Comparison of ENCODE assay signal across 1 cellular context in genomic region chr18:77106331-77106730, GRCh38.
TF ChIP-seq lines count a peak whose summit lies in the region.

No MANE protein-coding gene starts in this region.

TF ChIP-seq in K562, 482 proteins besides CTCF, POLR2A, EP300 and RAD21 (continued from another document):
- TF ChIP-seq, protein P1, sequence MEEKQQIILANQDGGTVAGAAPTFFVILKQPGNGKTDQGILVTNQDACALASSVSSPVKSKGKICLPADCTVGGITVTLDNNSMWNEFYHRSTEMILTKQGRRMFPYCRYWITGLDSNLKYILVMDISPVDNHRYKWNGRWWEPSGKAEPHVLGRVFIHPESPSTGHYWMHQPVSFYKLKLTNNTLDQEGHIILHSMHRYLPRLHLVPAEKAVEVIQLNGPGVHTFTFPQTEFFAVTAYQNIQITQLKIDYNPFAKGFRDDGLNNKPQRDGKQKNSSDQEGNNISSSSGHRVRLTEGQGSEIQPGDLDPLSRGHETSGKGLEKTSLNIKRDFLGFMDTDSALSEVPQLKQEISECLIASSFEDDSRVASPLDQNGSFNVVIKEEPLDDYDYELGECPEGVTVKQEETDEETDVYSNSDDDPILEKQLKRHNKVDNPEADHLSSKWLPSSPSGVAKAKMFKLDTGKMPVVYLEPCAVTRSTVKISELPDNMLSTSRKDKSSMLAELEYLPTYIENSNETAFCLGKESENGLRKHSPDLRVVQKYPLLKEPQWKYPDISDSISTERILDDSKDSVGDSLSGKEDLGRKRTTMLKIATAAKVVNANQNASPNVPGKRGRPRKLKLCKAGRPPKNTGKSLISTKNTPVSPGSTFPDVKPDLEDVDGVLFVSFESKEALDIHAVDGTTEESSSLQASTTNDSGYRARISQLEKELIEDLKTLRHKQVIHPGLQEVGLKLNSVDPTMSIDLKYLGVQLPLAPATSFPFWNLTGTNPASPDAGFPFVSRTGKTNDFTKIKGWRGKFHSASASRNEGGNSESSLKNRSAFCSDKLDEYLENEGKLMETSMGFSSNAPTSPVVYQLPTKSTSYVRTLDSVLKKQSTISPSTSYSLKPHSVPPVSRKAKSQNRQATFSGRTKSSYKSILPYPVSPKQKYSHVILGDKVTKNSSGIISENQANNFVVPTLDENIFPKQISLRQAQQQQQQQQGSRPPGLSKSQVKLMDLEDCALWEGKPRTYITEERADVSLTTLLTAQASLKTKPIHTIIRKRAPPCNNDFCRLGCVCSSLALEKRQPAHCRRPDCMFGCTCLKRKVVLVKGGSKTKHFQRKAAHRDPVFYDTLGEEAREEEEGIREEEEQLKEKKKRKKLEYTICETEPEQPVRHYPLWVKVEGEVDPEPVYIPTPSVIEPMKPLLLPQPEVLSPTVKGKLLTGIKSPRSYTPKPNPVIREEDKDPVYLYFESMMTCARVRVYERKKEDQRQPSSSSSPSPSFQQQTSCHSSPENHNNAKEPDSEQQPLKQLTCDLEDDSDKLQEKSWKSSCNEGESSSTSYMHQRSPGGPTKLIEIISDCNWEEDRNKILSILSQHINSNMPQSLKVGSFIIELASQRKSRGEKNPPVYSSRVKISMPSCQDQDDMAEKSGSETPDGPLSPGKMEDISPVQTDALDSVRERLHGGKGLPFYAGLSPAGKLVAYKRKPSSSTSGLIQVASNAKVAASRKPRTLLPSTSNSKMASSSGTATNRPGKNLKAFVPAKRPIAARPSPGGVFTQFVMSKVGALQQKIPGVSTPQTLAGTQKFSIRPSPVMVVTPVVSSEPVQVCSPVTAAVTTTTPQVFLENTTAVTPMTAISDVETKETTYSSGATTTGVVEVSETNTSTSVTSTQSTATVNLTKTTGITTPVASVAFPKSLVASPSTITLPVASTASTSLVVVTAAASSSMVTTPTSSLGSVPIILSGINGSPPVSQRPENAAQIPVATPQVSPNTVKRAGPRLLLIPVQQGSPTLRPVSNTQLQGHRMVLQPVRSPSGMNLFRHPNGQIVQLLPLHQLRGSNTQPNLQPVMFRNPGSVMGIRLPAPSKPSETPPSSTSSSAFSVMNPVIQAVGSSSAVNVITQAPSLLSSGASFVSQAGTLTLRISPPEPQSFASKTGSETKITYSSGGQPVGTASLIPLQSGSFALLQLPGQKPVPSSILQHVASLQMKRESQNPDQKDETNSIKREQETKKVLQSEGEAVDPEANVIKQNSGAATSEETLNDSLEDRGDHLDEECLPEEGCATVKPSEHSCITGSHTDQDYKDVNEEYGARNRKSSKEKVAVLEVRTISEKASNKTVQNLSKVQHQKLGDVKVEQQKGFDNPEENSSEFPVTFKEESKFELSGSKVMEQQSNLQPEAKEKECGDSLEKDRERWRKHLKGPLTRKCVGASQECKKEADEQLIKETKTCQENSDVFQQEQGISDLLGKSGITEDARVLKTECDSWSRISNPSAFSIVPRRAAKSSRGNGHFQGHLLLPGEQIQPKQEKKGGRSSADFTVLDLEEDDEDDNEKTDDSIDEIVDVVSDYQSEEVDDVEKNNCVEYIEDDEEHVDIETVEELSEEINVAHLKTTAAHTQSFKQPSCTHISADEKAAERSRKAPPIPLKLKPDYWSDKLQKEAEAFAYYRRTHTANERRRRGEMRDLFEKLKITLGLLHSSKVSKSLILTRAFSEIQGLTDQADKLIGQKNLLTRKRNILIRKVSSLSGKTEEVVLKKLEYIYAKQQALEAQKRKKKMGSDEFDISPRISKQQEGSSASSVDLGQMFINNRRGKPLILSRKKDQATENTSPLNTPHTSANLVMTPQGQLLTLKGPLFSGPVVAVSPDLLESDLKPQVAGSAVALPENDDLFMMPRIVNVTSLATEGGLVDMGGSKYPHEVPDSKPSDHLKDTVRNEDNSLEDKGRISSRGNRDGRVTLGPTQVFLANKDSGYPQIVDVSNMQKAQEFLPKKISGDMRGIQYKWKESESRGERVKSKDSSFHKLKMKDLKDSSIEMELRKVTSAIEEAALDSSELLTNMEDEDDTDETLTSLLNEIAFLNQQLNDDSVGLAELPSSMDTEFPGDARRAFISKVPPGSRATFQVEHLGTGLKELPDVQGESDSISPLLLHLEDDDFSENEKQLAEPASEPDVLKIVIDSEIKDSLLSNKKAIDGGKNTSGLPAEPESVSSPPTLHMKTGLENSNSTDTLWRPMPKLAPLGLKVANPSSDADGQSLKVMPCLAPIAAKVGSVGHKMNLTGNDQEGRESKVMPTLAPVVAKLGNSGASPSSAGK (IDR thresholded peaks at IDR 0.05), result peak; percentile 65
- TF ChIP-seq TCF7 (IDR thresholded peaks at IDR 0.05; ENCODE audit: borderline replicate concordance) (no peak), DMBX1 (CRISPR knock-in tag; IDR thresholded peaks at IDR 0.05; ENCODE audit: borderline replicate concordance) (peak; percentile 79; the same call in 1 of the 2 replicates), MAZ (CRISPR knock-in tag; conservative IDR thresholded peaks at IDR 0.05 in 1 of 2, IDR thresholded peaks at IDR 0.05 in 1 of 2) (no peak), CXXC5 (CRISPR knock-in tag; IDR thresholded peaks at IDR 0.05) (peak; percentile 42; the same call in 1 of the 2 replicates), GABPA (tag; conservative IDR thresholded peaks at IDR 0.05; ENCODE audit: low read depth) (peak; percentile 78)
- TF ChIP-seq, protein P2, sequence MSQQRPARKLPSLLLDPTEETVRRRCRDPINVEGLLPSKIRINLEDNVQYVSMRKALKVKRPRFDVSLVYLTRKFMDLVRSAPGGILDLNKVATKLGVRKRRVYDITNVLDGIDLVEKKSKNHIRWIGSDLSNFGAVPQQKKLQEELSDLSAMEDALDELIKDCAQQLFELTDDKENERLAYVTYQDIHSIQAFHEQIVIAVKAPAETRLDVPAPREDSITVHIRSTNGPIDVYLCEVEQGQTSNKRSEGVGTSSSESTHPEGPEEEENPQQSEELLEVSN (IDR thresholded peaks at IDR 0.05; ENCODE audit: borderline replicate concordance in 1 of 2, extremely low read depth in 1 of 2, insufficient read depth in 1 of 2, insufficient read length in 1 of 2, low read depth in 1 of 2, low read length in 1 of 2, poor library complexity in 1 of 2, severe bottlenecking in 1 of 2), result peak in 1 of 2 experiments; percentile 59
